In the genomic region with DNA sequence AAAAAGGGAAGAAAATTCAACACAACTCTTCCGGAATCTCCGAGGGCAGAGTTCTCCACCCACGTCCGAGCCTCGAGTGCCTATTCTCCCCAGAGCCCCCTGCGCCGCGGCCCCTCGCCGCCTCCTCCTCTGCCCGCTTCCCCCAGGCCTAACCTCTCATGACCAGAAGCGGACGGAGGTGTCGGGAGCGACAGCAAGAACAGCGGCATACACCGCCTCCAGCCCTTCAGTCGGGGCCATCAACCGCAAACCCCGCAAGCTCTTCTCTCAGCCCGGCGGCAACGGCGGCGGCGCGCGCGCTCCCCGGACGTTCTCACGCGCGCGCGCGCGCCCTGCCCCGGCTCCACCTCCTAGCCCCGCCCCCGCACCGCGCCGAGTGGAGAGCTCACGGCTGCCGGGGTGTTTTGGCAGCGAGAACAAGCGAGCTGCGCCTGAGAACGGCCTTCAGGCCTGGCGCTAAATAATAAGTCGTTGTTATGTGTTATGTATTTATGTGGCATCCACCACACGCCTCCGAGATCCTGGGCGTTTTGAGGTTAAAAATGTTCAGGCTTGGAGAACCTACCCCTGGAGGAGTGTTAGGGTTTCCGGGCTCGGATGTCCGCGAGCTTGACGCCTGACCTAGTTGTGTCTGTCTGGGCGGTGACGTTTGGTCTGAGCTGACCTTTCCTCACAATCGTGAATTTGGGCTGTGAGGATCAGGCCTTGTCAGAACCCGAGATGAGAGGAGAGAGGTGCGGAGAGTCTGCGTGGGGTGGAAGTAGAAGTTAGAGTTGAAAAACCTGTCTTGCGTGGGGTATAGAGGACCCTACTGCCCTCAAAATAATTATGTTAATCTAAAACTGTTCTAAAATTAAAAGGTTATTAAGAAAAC, we compare ENCODE assay signal across 8 cellular contexts. TPM values are rescaled to one million over a fixed set of nuclear protein-coding genes. Genes with fewer than 3 reads are reported as not detected.
DNase-seq lines count a peak whose midpoint lies in the region; ATAC-seq, FAIRE-seq and TF ChIP-seq lines count a peak whose summit lies in the region.

A gene with protein sequence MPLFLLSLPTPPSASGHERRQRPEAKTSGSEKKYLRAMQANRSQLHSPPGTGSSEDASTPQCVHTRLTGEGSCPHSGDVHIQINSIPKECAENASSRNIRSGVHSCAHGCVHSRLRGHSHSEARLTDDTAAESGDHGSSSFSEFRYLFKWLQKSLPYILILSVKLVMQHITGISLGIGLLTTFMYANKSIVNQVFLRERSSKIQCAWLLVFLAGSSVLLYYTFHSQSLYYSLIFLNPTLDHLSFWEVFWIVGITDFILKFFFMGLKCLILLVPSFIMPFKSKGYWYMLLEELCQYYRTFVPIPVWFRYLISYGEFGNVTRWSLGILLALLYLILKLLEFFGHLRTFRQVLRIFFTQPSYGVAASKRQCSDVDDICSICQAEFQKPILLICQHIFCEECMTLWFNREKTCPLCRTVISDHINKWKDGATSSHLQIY (minus strand): TSS at position 286 of the 874 bp plus-strand sequence. CDS start 77 bp downstream, at position 209.

- no peaks in the 10 kb centered on the region for H3K9me3 Mint-ChIP-seq in HFFc6

- H3K4me1 ChIP-seq in adipocyte (ENCODE audit: control insufficient read depth, insufficient read depth, low read length) = peaks cover 19% of the 10 kb centered on the region
- H3K4me1 ChIP-seq in pancreas = peaks cover 0 to 16% (median 14%) of the 10 kb centered on the region in 3 donors
- H3K4me1 ChIP-seq in thymus (ENCODE audit: control insufficient read depth, insufficient read depth, low read length) = peaks cover 11% of the 10 kb centered on the region

- H3K27ac Mint-ChIP-seq in HFFc6 = peak within 1 kb of the TSS; percentile 76

- intact Hi-C loops in Right ventricle myocardium superior (cut with DNase I) (no loop called here), pancreas (cut with DNase I) (no loop called here)

- TF ChIP-seq CTCF in HFFc6 (IDR thresholded peaks at IDR 0.05) = no peak
- no peak for TF ChIP-seq CTCF in pancreas (IDR thresholded peaks at IDR 0.05)

- no peaks in the 10 kb centered on the region for H3K9me3 ChIP-seq in adipocyte (ENCODE audit: control insufficient read depth, low read length)
- no peaks in the 10 kb centered on the region for H3K9me3 ChIP-seq in pancreas
- no peaks in the 10 kb centered on the region for H3K9me3 ChIP-seq in thymus (ENCODE audit: control insufficient read depth)

- H3K4me3 Mint-ChIP-seq in HFFc6 = peak within 1 kb of the TSS; percentile 85

- peak; percentile 78 for DNase-seq in GF-D8 (lab: John Stamatoyannopoulos, UW)
- DNase-seq in HFFc6 = peak; percentile 56
- DNase-seq in NCI-H1105 treated with DMSO at 0.1 percent for 48 hours (lab: John Stamatoyannopoulos, UW) = peak; percentile 61
- DNase-seq in T follicular helper cell (ENCODE audit: low read depth) = peak; percentile 84
- peak; percentile 97 for DNase-seq in adipocyte (ENCODE audit: low read depth)
- DNase-seq in Right ventricle myocardium superior = peak; percentile 96
- DNase-seq in pancreas = peak; percentile 87 to 98 (median 92)

- peaks cover 2% of the 10 kb centered on the region; the same call in 1 of the 2 replicates for H3K27me3 Mint-ChIP-seq in HFFc6 (ENCODE audit: insufficient read depth)

- WGBS in pancreas, 2 donors = 1% methylated on average over 65 to 67 of the region's 67 CpGs
- 4% methylated on average over 67 of the region's 67 CpGs for WGBS in thymus

- H3K36me3 ChIP-seq in adipocyte (ENCODE audit: control insufficient read depth, insufficient read depth, low read length, severe bottlenecking) (peaks cover 6% of the 10 kb centered on the region), pancreas (no peaks in the 10 kb centered on the region), thymus (ENCODE audit: control insufficient read depth, insufficient read depth) (no peaks in the 10 kb centered on the region)

- H3K4me1 Mint-ChIP-seq in HFFc6 (ENCODE audit: low read depth) = peaks cover 19% of the 10 kb centered on the region

- no peak for FAIRE-seq in pancreas (lab: Jason Lieb, UNC)

- ATAC-seq in Right ventricle myocardium superior (ENCODE audit: poor library complexity) (peak; percentile 99), pancreas (peak; percentile 95 to 98 (median 98))

- H3K27me3 ChIP-seq in adipocyte (replicated peaks; ENCODE audit: control insufficient read depth, insufficient read depth, low read length) (no peaks in the 10 kb centered on the region), pancreas (no peaks in the 10 kb centered on the region), thymus (ENCODE audit: control insufficient read depth, insufficient read depth) (no peaks in the 10 kb centered on the region)

- peak within 1 kb of the TSS; percentile 99 for H3K9ac ChIP-seq in adipocyte (ENCODE audit: low read length)

- H3K4me3 ChIP-seq in adipocyte (ENCODE audit: low read length) (peak within 1 kb of the TSS; percentile 92), pancreas (peak within 1 kb of the TSS; percentile 56 to 83 (median 72)), thymus (ENCODE audit: low read length) (peak within 1 kb of the TSS; percentile 78)

- H3K27ac ChIP-seq in pancreas (peak within 1 kb of the TSS; percentile 75 to 98 (median 92)), thymus (ENCODE audit: low read depth) (peak within 1 kb of the TSS; percentile 94)

- no peaks in the 10 kb centered on the region for H3K36me3 Mint-ChIP-seq in HFFc6 (ENCODE audit: low read depth)

RNA-seq across cellular contexts. Expression of the gene that starts here (rescaled TPM):
- 10 to 100 TPM in 4 of 6 experiments, 1 to 10 TPM in 2; 9.4 to 11.9 (median 10.9) TPM for total RNA-seq in HFFc6 (2021; fragmentation: NEBNext Ultra II Directional; extraction: Animal tissue kit (Norgen Biotek cat#: 25700))
- total RNA-seq in Right ventricle myocardium superior (15.9 TPM), pancreas (10 to 100 TPM in 4 of 6 donors, 1 to 10 TPM in 2; 9.2 to 17.9 (median 11.4) TPM)
- polyA plus RNA-seq in pancreas (10 to 100 TPM; 11.3 to 20.0 TPM), thymus (59.1 TPM)

Comparison
In these comparisons a context has a peak if more than half of its experiments do, and no peak if none do; other contexts are left out.
1. Peak in every context shown above with its lines: DNase-seq, ATAC-seq, H3K4me3 ChIP-seq and H3K27ac ChIP-seq.